In the genomic region with DNA sequence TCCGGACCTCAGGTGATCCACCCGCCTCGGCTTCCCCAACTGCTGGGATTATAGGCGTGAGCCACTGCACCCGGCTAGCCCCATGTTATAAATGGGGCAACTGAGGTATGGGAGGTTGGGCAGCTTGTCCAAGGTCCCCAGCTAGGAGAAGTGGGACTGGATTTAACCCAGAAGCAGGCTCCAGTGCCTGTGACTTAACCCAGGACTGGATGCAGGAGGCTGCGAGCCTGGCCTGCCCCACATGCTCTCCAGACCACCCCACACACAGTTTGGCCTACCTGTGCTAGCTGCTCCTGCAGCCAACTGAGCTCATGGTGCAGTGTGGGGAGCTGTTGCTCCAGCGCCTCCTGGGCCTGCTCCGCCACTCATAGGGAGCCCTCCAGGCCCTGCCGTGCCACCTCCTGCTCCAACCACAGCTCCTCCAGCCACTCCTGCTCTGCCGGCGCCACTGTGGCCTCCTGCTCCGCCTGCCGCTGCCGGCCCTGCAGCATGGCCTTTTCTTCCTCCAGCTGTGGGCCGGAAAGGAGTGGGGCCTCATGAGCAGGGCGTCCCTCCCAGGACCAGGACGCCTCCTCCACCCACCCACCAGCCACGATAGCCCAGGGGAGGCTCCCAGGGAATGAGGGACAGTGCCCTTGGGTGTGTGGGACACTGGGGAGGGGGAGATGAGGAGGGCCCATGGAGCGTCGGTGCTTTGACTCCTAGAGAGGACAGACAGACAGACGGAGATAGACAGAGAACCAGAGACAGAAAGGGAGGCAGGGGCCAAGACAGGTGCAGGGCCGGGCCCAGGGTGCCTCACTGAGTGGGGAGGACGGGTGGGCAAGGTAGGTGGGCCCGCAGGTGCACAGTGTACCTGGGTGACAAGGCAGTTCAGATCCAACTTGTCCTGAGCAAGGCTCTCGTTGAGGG, we compare ENCODE assay signal across 1 cellular context.
TF ChIP-seq lines count a peak whose summit lies in the region.

No MANE protein-coding gene starts in this region.

TF ChIP-seq in IMR-90, 13 proteins besides CTCF, POLR2A, EP300 and RAD21 (continued from another document):
- TF ChIP-seq RFX5 (IDR thresholded peaks at IDR 0.05; ENCODE audit: low read depth, low read length) (no peak), CEBPB (IDR thresholded peaks at IDR 0.05; ENCODE audit: low read depth, low read length) (no peak), CHD1 (IDR thresholded peaks at IDR 0.05; ENCODE audit: low read depth, low read length) (no peak), RCOR1 (IDR thresholded peaks at IDR 0.05; ENCODE audit: insufficient replicate concordance, low read length) (no peak), MXI1 (IDR thresholded peaks at IDR 0.05; ENCODE audit: borderline replicate concordance, low read depth, low read length) (no peak), BHLHE40 (IDR thresholded peaks at IDR 0.05; ENCODE audit: low read depth, low read length) (no peak), NFE2L2 (IDR thresholded peaks at IDR 0.05; ENCODE audit: low read depth, low read length) (no peak), SMC3 (IDR thresholded peaks at IDR 0.05; ENCODE audit: low read depth, low read length) (no peak)
- TF ChIP-seq, protein P1, sequence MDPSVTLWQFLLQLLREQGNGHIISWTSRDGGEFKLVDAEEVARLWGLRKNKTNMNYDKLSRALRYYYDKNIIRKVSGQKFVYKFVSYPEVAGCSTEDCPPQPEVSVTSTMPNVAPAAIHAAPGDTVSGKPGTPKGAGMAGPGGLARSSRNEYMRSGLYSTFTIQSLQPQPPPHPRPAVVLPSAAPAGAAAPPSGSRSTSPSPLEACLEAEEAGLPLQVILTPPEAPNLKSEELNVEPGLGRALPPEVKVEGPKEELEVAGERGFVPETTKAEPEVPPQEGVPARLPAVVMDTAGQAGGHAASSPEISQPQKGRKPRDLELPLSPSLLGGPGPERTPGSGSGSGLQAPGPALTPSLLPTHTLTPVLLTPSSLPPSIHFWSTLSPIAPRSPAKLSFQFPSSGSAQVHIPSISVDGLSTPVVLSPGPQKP (IDR thresholded peaks at IDR 0.05; ENCODE audit: borderline replicate concordance, low read depth, low read length), result no peak
- TF ChIP-seq, protein P2, sequence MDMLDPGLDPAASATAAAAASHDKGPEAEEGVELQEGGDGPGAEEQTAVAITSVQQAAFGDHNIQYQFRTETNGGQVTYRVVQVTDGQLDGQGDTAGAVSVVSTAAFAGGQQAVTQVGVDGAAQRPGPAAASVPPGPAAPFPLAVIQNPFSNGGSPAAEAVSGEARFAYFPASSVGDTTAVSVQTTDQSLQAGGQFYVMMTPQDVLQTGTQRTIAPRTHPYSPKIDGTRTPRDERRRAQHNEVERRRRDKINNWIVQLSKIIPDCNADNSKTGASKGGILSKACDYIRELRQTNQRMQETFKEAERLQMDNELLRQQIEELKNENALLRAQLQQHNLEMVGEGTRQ (IDR thresholded peaks at IDR 0.05; ENCODE audit: low read depth, low read length), result no peak
